ENCODE assay signal across 23 cellular contexts in the genomic region with DNA sequence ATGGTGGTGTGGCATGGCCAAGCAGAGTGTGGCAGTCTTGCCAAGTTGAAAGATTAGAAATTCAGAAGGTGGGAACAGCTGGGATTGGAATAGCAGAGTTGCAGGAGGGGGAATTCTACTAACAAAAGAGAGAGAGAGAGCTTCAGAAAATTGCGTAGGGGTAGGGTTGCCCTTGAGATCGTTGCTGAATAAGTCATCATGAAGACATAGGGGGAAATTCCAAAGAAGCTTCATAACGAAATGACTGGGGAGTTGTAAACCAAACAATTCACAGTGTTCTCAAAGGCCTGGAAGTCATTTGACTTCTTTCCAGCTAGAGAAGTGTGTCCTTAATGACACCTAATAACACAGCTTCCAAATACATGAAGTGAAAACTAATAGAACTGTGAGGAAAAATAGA. TPM values are rescaled to one million over a fixed set of nuclear protein-coding genes. Genes with fewer than 3 reads are reported as not detected.
A peak's percentile ranks its signal among the peaks of the same experiment; 100 is the strongest.
DNase-seq lines count a peak whose midpoint lies in the region; ATAC-seq and TF ChIP-seq lines count a peak whose summit lies in the region.
"Had no signal": no experiment of that assay in that cellular context is flagged by ENCODE, and none has a peak within 500 bp of the region (broad histone marks: within the 10 kb centered on the region; RNA-seq: fewer than 3 reads in every experiment).

No MANE protein-coding gene starts in this region.

- no peaks in the 10 kb centered on the region for H4K20me1 ChIP-seq in OCI-LY7 (ENCODE audit: insufficient read depth, low read length)
- H4K20me1 ChIP-seq in Karpas-422 (ENCODE audit: insufficient read depth, low read depth, low read length), result no peaks in the 10 kb centered on the region

- peak; percentile 29 for ATAC-seq in GM21529 (IDR thresholded peaks at IDR 0.05; ENCODE audit: unreplicated experiment)
- peak; percentile 70 for ATAC-seq in stimulated activated effector memory CD8-positive, alpha-beta T cell treated with anti-CD3 and anti-CD28 coated beads, Interleukin-12 subunit alpha, Interleukin-12 subunit beta, amount 100 ng/mL, for 72 hours
- ATAC-seq: stimulated activated naive CD8-positive, alpha-beta T cell treated with anti-CD3 and anti-CD28 coated beads, Interleukin-15, amount 100 ng/mL, for 72 hours had no signal

- H3K4me2 ChIP-seq in OCI-LY7 (ENCODE audit: low read length) (no peak overlapping the region), Karpas-422 (ENCODE audit: low read depth, low read length, poor library complexity, severe bottlenecking) (no peak overlapping the region)
- H3K4me2 ChIP-seq: KMS-11 had no signal

- peaks cover 9% of the 10 kb centered on the region for H3K4me1 ChIP-seq in OCI-LY7 (ENCODE audit: insufficient read depth, low read length, poor library complexity, severe bottlenecking)
- H3K4me1 ChIP-seq in Karpas-422 (ENCODE audit: low read length), result peaks cover 14% of the 10 kb centered on the region
- H3K4me1 ChIP-seq: esophagus muscularis mucosa, parathyroid adenoma had no signal

- H3K36me3 ChIP-seq in OCI-LY7 (ENCODE audit: insufficient read depth, low read length) (no peaks in the 10 kb centered on the region), Karpas-422 (ENCODE audit: insufficient read depth, low read length) (no peaks in the 10 kb centered on the region)
- H3K36me3 ChIP-seq: esophagus muscularis mucosa had no signal

- no peak overlapping the region for H3K4me3 Mint-ChIP-seq in stimulated activated effector memory CD8-positive, alpha-beta T cell treated with anti-CD3 and anti-CD28 coated beads, Interleukin-12 subunit alpha, Interleukin-12 subunit beta, amount 100 ng/mL, for 72 hours
- H3K4me3 Mint-ChIP-seq: central memory CD8-positive, alpha-beta T cell; stimulated activated naive CD8-positive, alpha-beta T cell treated with anti-CD3 and anti-CD28 coated beads, Interleukin-15, amount 100 ng/mL, for 72 hours; T-helper 1 cell treated with Interleukin-12 subunit alpha and Interleukin-12 subunit beta and Interleukin-4 antibody, amounts not matched to agents 30 μg/mL and 1 μg/mL, for 36 hours had no signal

- H3K27ac Mint-ChIP-seq in stimulated activated effector memory CD8-positive, alpha-beta T cell treated with anti-CD3 and anti-CD28 coated beads, Interleukin-12 subunit alpha, Interleukin-12 subunit beta, amount 100 ng/mL, for 72 hours, result no peak overlapping the region
- H3K27ac Mint-ChIP-seq: T-helper 1 cell treated with Interleukin-12 subunit alpha and Interleukin-12 subunit beta and Interleukin-4 antibody, amounts not matched to agents 30 μg/mL and 1 μg/mL, for 36 hours had no signal

- H2AFZ ChIP-seq in OCI-LY7 (ENCODE audit: low read length) (peak overlapping the region; percentile 37; the same call in 1 of the 2 replicates), Karpas-422 (ENCODE audit: low read length) (no peak overlapping the region)
- H2AFZ ChIP-seq: parathyroid adenoma had no signal

- 59 to 61% methylated on average over 3 of the region's 3 CpGs for WGBS in lower leg skin, 2 donors

- H3K27me3 ChIP-seq in Karpas-422 (ENCODE audit: low read length), result no peaks in the 10 kb centered on the region
- H3K27me3 ChIP-seq: esophagus muscularis mucosa had no signal

- no peak for TF ChIP-seq POLR2A in lower leg skin (IDR thresholded peaks at IDR 0.05)

- intact Hi-C loops in OCI-LY7 (cut with micrococcal nuclease; ENCODE audit: unreplicated experiment), result no loop called here
- intact Hi-C loops in lower leg skin (cut with DNase I; ENCODE audit: low total_unique reads), result no loop called here

- no peaks in the 10 kb centered on the region for H3K36me3 Mint-ChIP-seq in stimulated activated effector memory CD8-positive, alpha-beta T cell treated with anti-CD3 and anti-CD28 coated beads, Interleukin-12 subunit alpha, Interleukin-12 subunit beta, amount 100 ng/mL, for 72 hours

- no TSS peak for BruUV-seq in OCI-LY7 (replicated peaks; lab: Mats Ljungman, UMichigan)

- H3K79me2 ChIP-seq in OCI-LY7 (ENCODE audit: insufficient read depth, low read depth, low read length) (no peaks in the 10 kb centered on the region), Karpas-422 (ENCODE audit: low read length) (no peaks in the 10 kb centered on the region)
- H3K79me2 ChIP-seq: parathyroid adenoma had no signal

- H3K4me1 Mint-ChIP-seq in stimulated activated effector memory CD8-positive, alpha-beta T cell treated with anti-CD3 and anti-CD28 coated beads, Interleukin-12 subunit alpha, Interleukin-12 subunit beta, amount 100 ng/mL, for 72 hours, result peaks cover 23% of the 10 kb centered on the region

- CTCF ChIA-PET in OCI-LY7 (lab: Charles Lee; ENCODE audit: unreplicated experiment), result no interaction called here

- DNase-seq in OCI-LY7 (ENCODE audit: low spot score) (no peak), fibroblast of pulmonary artery (ENCODE audit: low read depth) (peak; percentile 81), lower leg skin (ENCODE audit: low spot score in 2 of 2) (no peak), T-helper 1 cell (no peak), Karpas-422 (no peak)
- no peak for DNase-seq in stimulated activated effector memory CD8-positive, alpha-beta T cell treated with anti-CD3 and anti-CD28 coated beads, Interleukin-12 subunit alpha, Interleukin-12 subunit beta, amount 100 ng/mL, for 72 hours (ENCODE audit: low spot score in 2 of 2)
- DNase-seq: activated CD4-positive, alpha-beta T cell treated with anti-CD3 and anti-CD28 coated beads, Interleukin-2, amount 50 U/mL, for 48 hours; activated gamma-delta T cell treated with Interleukin-2 at 50 U/mL for 16 hours; amniotic stem cell; effector CD8-positive, alpha-beta T cell; NCI-H1105; NCI-H69; SHP77; stimulated activated CD4-positive, alpha-beta T cell treated with anti-CD3 and anti-CD28 coated beads, Interleukin-2, amount 100 ng/mL, for 48 hours; stimulated activated naive CD8-positive, alpha-beta T cell treated with anti-CD3 and anti-CD28 coated beads, Interleukin-15, amount 100 ng/mL, for 72 hours; trophoblast cell had no signal

- H3K27ac ChIP-seq in OCI-LY7 (ENCODE audit: low read depth, low read length, poor library complexity, severe bottlenecking) (no peak overlapping the region), Karpas-422 (ENCODE audit: low read length) (no peak overlapping the region)
- H3K27ac ChIP-seq: esophagus muscularis mucosa, KMS-11, parathyroid adenoma, VCaP had no signal

- H3K9me3 Mint-ChIP-seq in stimulated activated effector memory CD8-positive, alpha-beta T cell treated with anti-CD3 and anti-CD28 coated beads, Interleukin-12 subunit alpha, Interleukin-12 subunit beta, amount 100 ng/mL, for 72 hours, result no peaks in the 10 kb centered on the region
- H3K9me3 Mint-ChIP-seq: central memory CD8-positive, alpha-beta T cell had no signal

- no peak overlapping the region for H3K9ac ChIP-seq in Karpas-422 (ENCODE audit: low read length)
- H3K9ac ChIP-seq: KMS-11, parathyroid adenoma had no signal

- H3K9me2 ChIP-seq in OCI-LY7 (ENCODE audit: insufficient read depth, low read length) (no peaks in the 10 kb centered on the region), Karpas-422 (replicated peaks; ENCODE audit: insufficient read depth, low read length) (no peaks in the 10 kb centered on the region)

- TF ChIP-seq CTCF in OCI-LY7 (conservative IDR thresholded peaks at IDR 0.05; ENCODE audit: low read length) (no peak), fibroblast of pulmonary artery (IDR thresholded peaks at IDR 0.05; ENCODE audit: low read length, missing control alignments) (no peak), lower leg skin (IDR thresholded peaks at IDR 0.05) (no peak)

- POLR2A ChIA-PET in OCI-LY7 (lab: Charles Lee), result interaction anchor here (0.6 to 3.2 kb wide), 9 partner anchors 9 to 1103 kb away, joined by 3 to 11 read pairs (median 4); a partner anchor contains a TSS

- H3K9me3 ChIP-seq in OCI-LY7 (ENCODE audit: low read length) (0 out of 2 replicates have a peak, but pooled peaks cover 5% of the 10 kb centered on the region), Karpas-422 (ENCODE audit: low read length) (no peaks in the 10 kb centered on the region)
- H3K9me3 ChIP-seq: esophagus muscularis mucosa had no signal

- no peak overlapping the region for H3K4me3 ChIP-seq in OCI-LY7 (ENCODE audit: low read depth, low read length, poor library complexity, severe bottlenecking)
- no peak overlapping the region for H3K4me3 ChIP-seq in fibroblast of pulmonary artery (replicated peaks; ENCODE audit: low read depth, low read length)
- no peak overlapping the region for H3K4me3 ChIP-seq in lower leg skin (ENCODE audit: low read depth, poor library complexity, severe bottlenecking)
- no peak overlapping the region for H3K4me3 ChIP-seq in Karpas-422 (ENCODE audit: low read length)
- H3K4me3 ChIP-seq: esophagus muscularis mucosa had no signal

RNA-seq across cellular contexts. Expression of a gene that starts 26.3 kb away (rescaled TPM):
- 9.7 and 10.0 TPM in 2 replicates for total RNA-seq in OCI-LY7 (2014; rRNA removed; shearing (Covaris generic))
- total RNA-seq in OCI-LY7 (2022) (13.4 and 14.8 TPM in 2 replicates), lower leg skin (10 to 100 TPM; 59.1 to 70.3 (median 68.5) TPM)
- total RNA-seq in Karpas-422 (2014; rRNA removed; shearing (Covaris generic); ENCODE audit: low replicate concordance), result 9.5 and 20.4 TPM in 2 replicates
